4 cellular contexts compared by ENCODE assay signal in the genomic region with DNA sequence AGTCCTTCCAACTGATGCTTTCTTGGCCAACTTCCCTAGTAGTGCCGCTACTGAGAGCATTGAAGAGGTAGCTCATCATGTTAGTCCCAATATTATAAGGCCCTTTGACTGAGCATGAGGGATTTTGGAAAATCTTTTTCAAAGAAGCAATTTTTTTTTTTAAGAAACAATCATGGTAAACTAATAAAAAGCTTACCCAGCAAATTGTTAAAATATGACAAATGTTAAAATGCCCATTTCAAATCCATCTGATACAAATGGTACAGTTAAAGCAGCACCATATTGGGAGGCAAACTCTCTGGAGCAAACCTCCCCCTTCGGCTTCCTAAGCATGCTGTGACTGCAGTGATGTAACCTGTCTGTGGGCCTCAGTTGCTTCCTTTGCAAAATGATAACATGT.
TF ChIP-seq lines count a peak whose summit lies in the region.

No MANE protein-coding gene starts in this region.

TF ChIP-seq in HepG2, 621 proteins besides CTCF, POLR2A, EP300 and RAD21:
- TF ChIP-seq ZNF670 (CRISPR knock-in tag; IDR thresholded peaks at IDR 0.05; ENCODE audit: borderline replicate concordance) (no peak), MAFK (conservative IDR thresholded peaks at IDR 0.05 in 1 of 2, IDR thresholded peaks at IDR 0.05 in 1 of 2; ENCODE audit: low read length in 2 of 2) (peak; percentile 72 to 78), MAFF (IDR thresholded peaks at IDR 0.05; ENCODE audit: low read depth, low read length) (peak; percentile 59; the same call in 1 of the 2 replicates)

TF ChIP-seq in A549, 52 proteins besides CTCF, POLR2A, EP300 and RAD21:
- TF ChIP-seq MAFK (IDR thresholded peaks at IDR 0.05; ENCODE audit: partially characterized antibody): peak; percentile 62
- no peak for TF ChIP-seq EHMT2 (IDR thresholded peaks at IDR 0.05; ENCODE audit: low read depth)

TF ChIP-seq in IMR-90, 13 proteins besides CTCF, POLR2A, EP300 and RAD21:
- TF ChIP-seq MAFK (IDR thresholded peaks at IDR 0.05; ENCODE audit: low read depth, low read length): peak; percentile 39; the same call in 1 of the 2 replicates
- no peak for TF ChIP-seq BHLHE40 (IDR thresholded peaks at IDR 0.05; ENCODE audit: low read depth, low read length)
- no peak for TF ChIP-seq CHD1 (IDR thresholded peaks at IDR 0.05; ENCODE audit: low read depth, low read length)

TF ChIP-seq in K562, 482 proteins besides CTCF, POLR2A, EP300 and RAD21:
- no peak for TF ChIP-seq ZEB2 (IDR thresholded peaks at IDR 0.05)
- TF ChIP-seq IFI16 (CRISPR knock-in tag; IDR thresholded peaks at IDR 0.05): no peak
- TF ChIP-seq FOSL1 (tag; conservative IDR thresholded peaks at IDR 0.05): no peak
- TF ChIP-seq TRIM28 (IDR thresholded peaks at IDR 0.05): no peak
- peak; percentile 73 for TF ChIP-seq ZNF316 (IDR thresholded peaks at IDR 0.05)
- peak; percentile 23; the same call in 1 of the 2 replicates for TF ChIP-seq C11orf30 (IDR thresholded peaks at IDR 0.05; ENCODE audit: low read depth)
- no peak for TF ChIP-seq RFX7 (CRISPR knock-in tag; IDR thresholded peaks at IDR 0.05)
- TF ChIP-seq PTRF (tag; IDR thresholded peaks at IDR 0.05): no peak
- TF ChIP-seq ZC3H11A (IDR thresholded peaks at IDR 0.05; ENCODE audit: low read depth, low read length): no peak
- no peak for TF ChIP-seq GABPA (tag; conservative IDR thresholded peaks at IDR 0.05; ENCODE audit: low read depth)
- TF ChIP-seq, protein P1, sequence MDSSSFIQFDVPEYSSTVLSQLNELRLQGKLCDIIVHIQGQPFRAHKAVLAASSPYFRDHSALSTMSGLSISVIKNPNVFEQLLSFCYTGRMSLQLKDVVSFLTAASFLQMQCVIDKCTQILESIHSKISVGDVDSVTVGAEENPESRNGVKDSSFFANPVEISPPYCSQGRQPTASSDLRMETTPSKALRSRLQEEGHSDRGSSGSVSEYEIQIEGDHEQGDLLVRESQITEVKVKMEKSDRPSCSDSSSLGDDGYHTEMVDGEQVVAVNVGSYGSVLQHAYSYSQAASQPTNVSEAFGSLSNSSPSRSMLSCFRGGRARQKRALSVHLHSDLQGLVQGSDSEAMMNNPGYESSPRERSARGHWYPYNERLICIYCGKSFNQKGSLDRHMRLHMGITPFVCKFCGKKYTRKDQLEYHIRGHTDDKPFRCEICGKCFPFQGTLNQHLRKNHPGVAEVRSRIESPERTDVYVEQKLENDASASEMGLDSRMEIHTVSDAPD (CRISPR knock-in tag; IDR thresholded peaks at IDR 0.05): no peak
